24 cellular contexts compared by ENCODE assay signal in the genomic region with DNA sequence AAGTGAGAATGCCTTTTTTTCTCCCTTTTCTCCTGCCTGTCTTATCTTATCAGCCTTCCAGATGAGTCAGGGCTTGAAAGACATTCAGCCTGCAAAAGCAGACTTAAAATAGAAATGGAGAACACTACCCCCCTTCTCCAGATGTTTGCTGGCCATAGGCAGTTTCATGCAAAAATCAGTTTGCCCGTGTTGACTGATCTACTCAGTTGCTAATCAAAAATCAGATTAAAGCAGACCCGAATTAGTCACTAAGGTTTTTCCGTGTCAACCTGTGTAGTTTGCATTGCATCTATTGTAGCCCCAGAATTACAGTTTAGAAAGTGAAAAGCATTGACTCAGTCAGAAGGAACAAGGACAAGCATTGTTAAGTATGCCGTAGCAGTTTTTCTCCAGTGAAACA. TPM values are rescaled to one million over a fixed set of nuclear protein-coding genes. Genes with fewer than 3 reads are reported as not detected.
A peak's percentile ranks its signal among the peaks of the same experiment; 100 is the strongest.
DNase-seq lines count a peak whose midpoint lies in the region; ATAC-seq, FAIRE-seq and TF ChIP-seq lines count a peak whose summit lies in the region.
"Had no signal": no experiment of that assay in that cellular context is flagged by ENCODE, and none has a peak within 500 bp of the region (broad histone marks: within the 10 kb centered on the region; RNA-seq: fewer than 3 reads in every experiment).

No MANE protein-coding gene starts in this region.

- H3K36me3 ChIP-seq in Caco-2 (ENCODE audit: control insufficient read depth, insufficient read depth, low read length) (peaks cover 1% of the 10 kb centered on the region; the same call in 1 of the 2 replicates), MM.1S (replicated peaks; ENCODE audit: insufficient read depth, low read length) (no peaks in the 10 kb centered on the region), K562 (ENCODE audit: control insufficient read depth, insufficient read depth, low read length) (no peaks in the 10 kb centered on the region), mesenchymal stem cell (ENCODE audit: control insufficient read depth in 1 of 2, insufficient read depth in 2 of 2, low read depth in 1 of 2, low read length in 2 of 2) (no peaks in the 10 kb centered on the region)

- TF ChIP-seq POLR2A in K562 (conservative IDR thresholded peaks at IDR 0.05) = no peak

- no peaks in the 10 kb centered on the region for H3K27me3 Mint-ChIP-seq in Caco-2 (ENCODE audit: insufficient read depth, unreplicated experiment)
- H3K27me3 Mint-ChIP-seq: progenitor cell of endocrine pancreas had no signal

- no peaks in the 10 kb centered on the region for H3K79me1 ChIP-seq in mesenchymal stem cell (replicated peaks; ENCODE audit: low read length, poor library complexity, severe bottlenecking)

- H2AFZ ChIP-seq in MM.1S (ENCODE audit: low read length) (0 out of 2 replicates have a peak overlapping the region, but pooled peaks have one; percentile 42), K562 (ENCODE audit: low read depth, low read length) (no peak overlapping the region), mesenchymal stem cell (ENCODE audit: low read depth, low read length) (no peak overlapping the region)
- H2AFZ ChIP-seq: GM23338 had no signal

- in situ Hi-C loops in K562 (cut with MboI) = no loop called here

- peak overlapping the region; percentile 17 for H3K4me3 ChIP-seq in Caco-2 (ENCODE audit: low read depth, low read length)
- peak overlapping the region; percentile 39; the same call in 1 of the 2 replicates for H3K4me3 ChIP-seq in MM.1S (ENCODE audit: low read length)
- no peak overlapping the region for H3K4me3 ChIP-seq in K562
- H3K4me3 ChIP-seq in mesenchymal stem cell (ENCODE audit: insufficient read depth in 1 of 2, low read depth in 1 of 2, low read length in 2 of 2) = no peak overlapping the region
- H3K4me3 ChIP-seq: GM23338, tibial artery had no signal

- H3K9me3 Mint-ChIP-seq in Caco-2 (ENCODE audit: unreplicated experiment) = no peaks in the 10 kb centered on the region
- H3K9me3 Mint-ChIP-seq: activated T-helper 17 cell treated with anti-CD3 and anti-CD28 coated beads, Interleukin-2, amount 50 U/mL, for 72 hours had no signal

- H3K9ac ChIP-seq in MM.1S (ENCODE audit: low read length) = no peak overlapping the region; the same call in 1 of the 2 replicates
- no peak overlapping the region for H3K9ac ChIP-seq in K562 (ENCODE audit: insufficient read depth in 1 of 2, low read depth in 2 of 2, low read length in 2 of 2)
- H3K9ac ChIP-seq in mesenchymal stem cell (ENCODE audit: low read length) = no peak overlapping the region

- no peaks in the 10 kb centered on the region for H3K79me2 ChIP-seq in MM.1S (ENCODE audit: low read length)
- H3K79me2 ChIP-seq in K562 (ENCODE audit: control insufficient read depth, insufficient read depth, low read length) = no peaks in the 10 kb centered on the region

- H2AK5ac ChIP-seq in mesenchymal stem cell (ENCODE audit: low read length, severe bottlenecking) = no peak overlapping the region

- no peaks in the 10 kb centered on the region for H3K27me3 ChIP-seq in Caco-2 (replicated peaks; ENCODE audit: control insufficient read depth, insufficient read depth, low read length)
- H3K27me3 ChIP-seq in MM.1S (replicated peaks; ENCODE audit: insufficient read depth, low read length) = no peaks in the 10 kb centered on the region
- H3K27me3 ChIP-seq in K562 (ENCODE audit: control insufficient read depth in 2 of 2, insufficient read depth in 2 of 2, low read length in 2 of 2) = no peaks in the 10 kb centered on the region
- no peaks in the 10 kb centered on the region for H3K27me3 ChIP-seq in mesenchymal stem cell (ENCODE audit: control insufficient read depth in 1 of 2, insufficient read depth in 1 of 2, low read length in 2 of 2)
- H3K27me3 ChIP-seq: tibial artery had no signal

- no peak overlapping the region for H3K23ac ChIP-seq in mesenchymal stem cell (ENCODE audit: low read length in 2 of 2)

- no peak overlapping the region for H4K91ac ChIP-seq in mesenchymal stem cell (ENCODE audit: low read length)

- H2BK5ac ChIP-seq in mesenchymal stem cell (ENCODE audit: low read depth, low read length, poor library complexity, severe bottlenecking) = no peak overlapping the region

- CTCF ChIA-PET in Caco-2 (lab: Charles Lee) = no interaction called here
- CTCF ChIA-PET in K562 (lab: Yijun Ruan, JAX; ENCODE audit: low intra/inter-chr PET ratio) = no interaction called here

- 0% methylated on average over 4 of the region's 4 CpGs for WGBS in K562 (ENCODE audit: insufficient coverage, low coverage, missing lambda C conversion rate)
- 31% methylated on average over 4 of the region's 4 CpGs for WGBS in mesenchymal stem cell

- no peaks in the 10 kb centered on the region for H3K9me1 ChIP-seq in K562 (ENCODE audit: control insufficient read depth, insufficient read depth, low read length)

- FAIRE-seq in K562 (lab: Jason Lieb, UNC) = no peak
- FAIRE-seq: bronchial epithelial cell, HTR-8/SVneo had no signal

- peak; percentile 51 to 54 for DNase-seq in Caco-2
- no peak for DNase-seq in MM.1S
- peak in 1 of 4 experiments; percentile 26 for DNase-seq in K562 (ENCODE audit: extremely low read depth in 1 of 4, low spot score in 3 of 4)
- peak; percentile 18 for DNase-seq in mesenchymal stem cell
- no peak for DNase-seq in germinal center (ENCODE audit: low spot score)
- no peak for DNase-seq in HK-2 (ENCODE audit: unreplicated experiment)
- DNase-seq: activated CD4-positive, alpha-beta T cell treated with anti-CD3 and anti-CD28 coated beads for 4 hours; CD4-positive, CD25-positive, alpha-beta regulatory T cell; DND-41; NCI-H524; stimulated activated CD4-positive, alpha-beta T cell treated with anti-CD3 and anti-CD28 coated beads, Interleukin-1b, Interleukin-23, amount 100 ng/mL, for 48 hours; stimulated activated naive CD8-positive, alpha-beta T cell treated with anti-CD3 and anti-CD28 coated beads, Interleukin-15, Interleukin-2, amounts not matched to agents 100 U/mL and 50 U/mL, for 24 hours; SW 1271; tibial artery had no signal

- H3K27ac Mint-ChIP-seq in Caco-2 (ENCODE audit: unreplicated experiment) = peak overlapping the region; percentile 93
- H3K27ac Mint-ChIP-seq: activated T-helper 17 cell treated with anti-CD3 and anti-CD28 coated beads, Interleukin-2, amount 50 U/mL, for 72 hours; CD4-positive, CD25-positive, alpha-beta regulatory T cell; GM23338; progenitor cell of endocrine pancreas had no signal

- no peak overlapping the region for H3K18ac ChIP-seq in mesenchymal stem cell (ENCODE audit: low read depth in 1 of 2, low read length in 2 of 2)

- no peaks in the 10 kb centered on the region for H3K9me2 ChIP-seq in MM.1S (replicated peaks; ENCODE audit: insufficient read depth, low read length)

- H3K4me1 ChIP-seq in Caco-2 (peaks cover 43% of the 10 kb centered on the region), MM.1S (ENCODE audit: low read length) (peaks cover 12% of the 10 kb centered on the region), K562 (replicated peaks in 1 of 2; ENCODE audit: control insufficient read depth in 2 of 2, insufficient read depth in 2 of 2, low read length in 2 of 2) (no peaks in the 10 kb centered on the region; a peak in 1 of 5 replicates), mesenchymal stem cell (ENCODE audit: control insufficient read depth, insufficient read depth, low read depth, low read length) (no peaks in the 10 kb centered on the region)
- H3K4me1 ChIP-seq: tibial artery had no signal

- POLR2A ChIA-PET in Caco-2 (lab: Charles Lee) = no interaction called here
- POLR2A ChIA-PET in K562 (lab: Yijun Ruan, JAX) = interaction anchor here (0.8 kb wide), 1 partner anchor 16 kb away, joined by 3 read pairs; no protein-coding TSS in a partner anchor

- H2BK12ac ChIP-seq in mesenchymal stem cell (ENCODE audit: low read length in 2 of 2) = no peak overlapping the region

- no peaks in the 10 kb centered on the region for H4K20me1 ChIP-seq in MM.1S (ENCODE audit: insufficient read depth, low read length)
- no peaks in the 10 kb centered on the region for H4K20me1 ChIP-seq in K562 (replicated peaks; ENCODE audit: control insufficient read depth, insufficient read depth, low read length)

- no peak overlapping the region for H4K8ac ChIP-seq in mesenchymal stem cell (ENCODE audit: low read length)

- intact Hi-C loops in Caco-2 (cut with micrococcal nuclease; ENCODE audit: unreplicated experiment) (loop anchor here (1.0 to 2.0 kb wide), 2 partner anchors 23 to 73 kb away; a partner anchor contains a TSS), K562 (cut with micrococcal nuclease) (no loop called here)

- BruUV-seq in Caco-2 (replicated peaks; lab: Mats Ljungman, UMichigan) = no TSS peak
- BruUV-seq in K562 (replicated peaks; lab: Mats Ljungman, UMichigan) = no TSS peak

- ATAC-seq in K562 (no peak), HG03196 (IDR thresholded peaks at IDR 0.05; ENCODE audit: unreplicated experiment) (no peak), GM18858 (IDR thresholded peaks at IDR 0.05; ENCODE audit: unreplicated experiment) (no peak)
- ATAC-seq: activated T-helper 17 cell treated with anti-CD3 and anti-CD28 coated beads, Interleukin-2, amount 50 U/mL, for 72 hours; GM23338; Right ventricle myocardium inferior; stimulated activated naive CD8-positive, alpha-beta T cell treated with anti-CD3 and anti-CD28 coated beads, Interleukin-15, Interleukin-2, amounts not matched to agents 100 U/mL and 50 U/mL, for 24 hours had no signal

- H3K4me2 ChIP-seq in MM.1S (ENCODE audit: low read depth, low read length) (peak overlapping the region; percentile 67), K562 (ENCODE audit: insufficient read depth, low read length) (no peak overlapping the region), mesenchymal stem cell (ENCODE audit: low read length, poor library complexity, severe bottlenecking) (no peak overlapping the region)
- H3K4me2 ChIP-seq: GM23338 had no signal

- no peak overlapping the region for H3K14ac ChIP-seq in mesenchymal stem cell (ENCODE audit: low read length in 2 of 2)

- H3K36me3 Mint-ChIP-seq in Caco-2 (ENCODE audit: insufficient read depth, unreplicated experiment) = peaks cover 19% of the 10 kb centered on the region
- H3K36me3 Mint-ChIP-seq: CD4-positive, CD25-positive, alpha-beta regulatory T cell had no signal

- H3K27ac ChIP-seq in MM.1S (ENCODE audit: low read length) (peak overlapping the region; percentile 15; the same call in 1 of the 2 replicates), K562 (ENCODE audit: extremely low read depth, low read depth, low read length) (no peak overlapping the region), mesenchymal stem cell (ENCODE audit: low read length, poor library complexity, severe bottlenecking) (no peak overlapping the region)
- H3K27ac ChIP-seq: tibial artery had no signal

- no peaks in the 10 kb centered on the region for H3K9me3 ChIP-seq in Caco-2
- no peaks in the 10 kb centered on the region for H3K9me3 ChIP-seq in MM.1S (replicated peaks; ENCODE audit: insufficient read depth, low read length)
- H3K9me3 ChIP-seq in K562 (replicated peaks; ENCODE audit: control insufficient read depth, insufficient read depth, low read depth, low read length) = no peaks in the 10 kb centered on the region
- H3K9me3 ChIP-seq in mesenchymal stem cell (ENCODE audit: control insufficient read depth, low read length) = no peaks in the 10 kb centered on the region
- H3K9me3 ChIP-seq: tibial artery had no signal

- H3K4me3 Mint-ChIP-seq in Caco-2 (ENCODE audit: unreplicated experiment) = peak overlapping the region; percentile 68
- H3K4me3 Mint-ChIP-seq: activated T-helper 17 cell treated with anti-CD3 and anti-CD28 coated beads, Interleukin-2, amount 50 U/mL, for 72 hours; CD4-positive, CD25-positive, alpha-beta regulatory T cell; GM23338 had no signal

- peaks cover 5% of the 10 kb centered on the region; the same call in 1 of the 2 replicates for H3F3A ChIP-seq in MM.1S (ENCODE audit: insufficient read depth, low read length)

- TF ChIP-seq EP300 in K562 (IDR thresholded peaks at IDR 0.05; ENCODE audit: low read length) = no peak

- TF ChIP-seq CTCF in Caco-2 (IDR thresholded peaks at IDR 0.05; ENCODE audit: insufficient read depth in 1 of 2, low read depth in 1 of 2, low read length in 1 of 2, severe bottlenecking in 1 of 2, unreplicated experiment in 1 of 2) (no peak), MM.1S (IDR thresholded peaks at IDR 0.05; ENCODE audit: low read length) (no peak), K562 (IDR thresholded peaks at IDR 0.05 in 2 of 3, conservative IDR thresholded peaks at IDR 0.05 in 1 of 3; ENCODE audit: insufficient read depth in 2 of 3, low read depth in 1 of 3, low read length in 3 of 3) (no peak)

- H3K4ac ChIP-seq in mesenchymal stem cell (ENCODE audit: low read depth in 1 of 2, low read length in 2 of 2) = no peak overlapping the region

- peaks cover 32% of the 10 kb centered on the region for H3K4me1 Mint-ChIP-seq in Caco-2 (ENCODE audit: low read depth, unreplicated experiment)
- H3K4me1 Mint-ChIP-seq: activated T-helper 17 cell treated with anti-CD3 and anti-CD28 coated beads, Interleukin-2, amount 50 U/mL, for 72 hours; CD4-positive, CD25-positive, alpha-beta regulatory T cell; GM23338 had no signal

- H2BK15ac ChIP-seq in mesenchymal stem cell (ENCODE audit: low read depth, poor library complexity, severe bottlenecking) = no peak overlapping the region

- no peak overlapping the region for H2BK120ac ChIP-seq in mesenchymal stem cell (ENCODE audit: low read depth, low read length)

- 0 out of 4 replicates have a peak, but pooled peaks of 1 of the 2 experiments have one; percentile 6 for TF ChIP-seq RAD21 in K562 (CRISPR knock-in tag; conservative IDR thresholded peaks at IDR 0.05 in 1 of 2, IDR thresholded peaks at IDR 0.05 in 1 of 2)

RNA-seq across cellular contexts. Expression of a gene that starts 56.2 kb away (rescaled TPM):
- total RNA-seq in Caco-2 (2022) (0.09 and 0.23 TPM in 2 replicates), K562 (2014; rRNA removed) (not detected in 2 replicates), K562 (2014; rRNA removed; fragmentation: Illumina TruSeq; extraction: Trizol) (not detected in 2 replicates), K562 (2015; rRNA removed; fragmentation: Illumina TruSeq; extraction: Trizol) (0.08 and 0.14 TPM in 2 replicates), K562 (2021) (not detected in 2 replicates)
- not detected in 2 replicates for total RNA-seq in K562 (2011; cell fraction: chromatin; rRNA removed; ENCODE audit: low replicate concordance)
- not detected in 2 replicates for total RNA-seq in K562 (2011; cell fraction: nucleolus; rRNA removed)
- not detected in 2 replicates for total RNA-seq in K562 (2011; cell fraction: nucleoplasm; rRNA removed)
- polyA plus RNA-seq in K562 (2011; rRNA removed) (not detected in 2 replicates), K562 (2014; fragmentation: Illumina TruSeq; extraction: Trizol) (0.28 TPM in 1 of 2 replicates, not detected in the other), K562 (2014; fragmentation: Nextera tagmentation; extraction: Ambion mirVana) (under 1 TPM; 0.07 to 0.08 TPM), K562 (2014; rRNA removed) (0.16 TPM in 1 of 2 replicates, not detected in the other)
- 0.01 and 0.07 TPM in 2 replicates for polyA plus RNA-seq in K562 (2011; cell fraction: cytosol; rRNA removed)
- polyA plus RNA-seq in K562 (2011; cell fraction: nucleus; rRNA removed) = not detected in 2 replicates
- 0.23 and 0.62 TPM in 2 replicates for polyA plus RNA-seq in K562 (2012)
- 0.06 TPM in 1 of 2 replicates, not detected in the other for polyA minus RNA-seq in K562 (2011; rRNA and poly(A)+ RNA removed)
- polyA minus RNA-seq in K562 (2011; cell fraction: cytosol; rRNA and poly(A)+ RNA removed) = not detected in 2 replicates
- not detected in 2 replicates for polyA minus RNA-seq in K562 (2011; cell fraction: nucleus; rRNA and poly(A)+ RNA removed)
- 0.07 TPM for polyA plus RNA-seq in mesenchymal stem cell (2013, experiment 1 of 2)
- not detected for polyA plus RNA-seq in mesenchymal stem cell (2013, experiment 2 of 2)
- total RNA-seq: bronchial epithelial cell, LHCN-M2, progenitor cell of endocrine pancreas had no signal
- polyA plus RNA-seq: AG04450; CD4-positive, CD25-positive, alpha-beta regulatory T cell; GM23338 had no signal

Comparison
In these comparisons a context has a peak if more than half of its experiments do, and no peak if none do; other contexts are left out.
1. DNase-seq: peak in Caco-2 (2 of 2) and mesenchymal stem cell (single experiment); none in MM.1S (single experiment), germinal center (single experiment) and HK-2 (single experiment).
2. H3K4me3 ChIP-seq: peak in Caco-2 (single experiment) and MM.1S (single experiment); none in K562 (single experiment) and mesenchymal stem cell (0 of 2).